In the genomic region with DNA sequence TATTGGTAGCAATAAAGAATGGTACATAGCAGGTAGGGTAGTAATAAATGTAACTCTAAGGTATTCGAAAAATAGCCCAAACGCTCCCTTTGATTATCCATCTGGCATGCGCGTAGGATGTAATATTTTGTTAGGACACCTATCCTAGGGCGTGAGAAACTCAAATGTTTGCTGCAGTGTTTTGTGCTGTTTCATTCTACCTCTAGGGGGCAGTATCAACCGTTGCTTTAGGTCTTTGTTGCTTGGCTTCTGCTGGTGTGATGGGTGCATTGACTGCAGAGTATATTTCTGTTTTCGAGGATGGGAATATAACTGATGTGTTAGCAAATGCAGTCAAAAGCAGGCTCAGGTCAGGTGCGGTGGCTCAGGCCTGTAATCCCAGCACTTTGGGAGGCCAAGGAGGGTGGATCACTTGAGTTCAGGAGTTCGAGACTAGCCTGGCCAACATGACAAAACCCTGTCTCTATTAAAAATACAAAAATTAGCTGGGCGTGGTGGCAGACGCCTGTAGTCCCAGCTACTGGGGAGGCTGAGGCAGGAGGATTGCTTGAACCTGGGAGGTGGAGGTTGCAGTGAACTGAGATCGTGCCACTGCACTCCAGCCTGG, we compare ENCODE assay signal across 8 cellular contexts. TPM values are rescaled to one million over a fixed set of nuclear protein-coding genes. Genes with fewer than 3 reads are reported as not detected.
DNase-seq lines count a peak whose midpoint lies in the region; ATAC-seq, FAIRE-seq and TF ChIP-seq lines count a peak whose summit lies in the region.
"Not testable (repeated sequence)": the region's sequence is repeated elsewhere in the genome, so short reads cannot be mapped to it uniquely, and the experiment has no call there.

No MANE protein-coding gene starts in this region.

- not testable (repeated sequence) for ATAC-seq in RWPE2 (ENCODE audit: low read depth)

- peak; percentile 65 for FAIRE-seq in H54 (lab: Jason Lieb, UNC)

- not testable (repeated sequence) for H3K79me2 ChIP-seq in mesendoderm (ENCODE audit: control insufficient read depth, insufficient read depth, low read length)

- H3K79me1 ChIP-seq in mesendoderm (ENCODE audit: low read length) = not testable (repeated sequence)

- H3K9me3 ChIP-seq in RWPE2 (ENCODE audit: severe bottlenecking); stomach: not testable (repeated sequence)

- H2BK5ac ChIP-seq in mesendoderm (ENCODE audit: low read length) = not testable (repeated sequence)

- H2AK5ac ChIP-seq in mesendoderm (ENCODE audit: low read length) = not testable (repeated sequence)

- H3K9ac ChIP-seq in mesendoderm (ENCODE audit: low read length) = not testable (repeated sequence)

- not testable (repeated sequence) for H3K4me2 ChIP-seq in mesendoderm (ENCODE audit: low read length)

- not testable (repeated sequence) for H4K8ac ChIP-seq in mesendoderm (ENCODE audit: low read depth, low read length)

- in situ Hi-C loops in astrocyte of the cerebellum (cut with HindIII; ENCODE audit: low sequenced_read_pairs) = not testable (repeated sequence)

- H3K27me3 ChIP-seq in RWPE2 (ENCODE audit: insufficient read depth, poor library complexity, severe bottlenecking); mesendoderm (ENCODE audit: insufficient read depth, low read length, poor library complexity); stomach: not testable (repeated sequence)

- intact Hi-C loops in stomach (cut with DNase I; ENCODE audit: low total_unique reads) = not testable (repeated sequence)

- DNase-seq in COLO829 (ENCODE audit: low spot score) = peak; percentile 54
- DNase-seq in H54 (ENCODE audit: insufficient read length, low spot score) = peak; percentile 51
- DNase-seq in NCI-H1694 treated with DMSO at 0.1 percent for 48 hours (lab: John Stamatoyannopoulos, UW) = peak; percentile 69
- DNase-seq in RWPE2 (ENCODE audit: low spot score); stomach: not testable (repeated sequence)
- DNase-seq in astrocyte of the cerebellum (ENCODE audit: low read depth) = peak; percentile 8
- peak; percentile 28 for DNase-seq in germinal center (ENCODE audit: low spot score)
- DNase-seq in mesendoderm = peak; percentile 73

- H3K23ac ChIP-seq in mesendoderm (ENCODE audit: low read length) = not testable (repeated sequence)

- H3K36me3 ChIP-seq in RWPE2 (ENCODE audit: low read depth); mesendoderm (ENCODE audit: control insufficient read depth, insufficient read depth, low read length); stomach: not testable (repeated sequence)

- not testable (repeated sequence) for H3K4ac ChIP-seq in mesendoderm (ENCODE audit: low read depth, low read length)

- no CpG with 5 or more reads among the region's 12 CpGs for WGBS in mesendoderm (ENCODE audit: extremely low coverage, insufficient coverage, low lambda C conversion rate)
- 67 to 80% (median 73%) methylated on average over 12 of the region's 12 CpGs for WGBS in stomach, 5 donors

- not testable (repeated sequence) for H3K27ac ChIP-seq in RWPE2 (ENCODE audit: poor library complexity, severe bottlenecking); mesendoderm (ENCODE audit: low read depth, low read length); stomach

- TF ChIP-seq CTCF in RWPE2 (IDR thresholded peaks at IDR 0.05; ENCODE audit: poor library complexity, severe bottlenecking) (peak; percentile 50), astrocyte of the cerebellum (IDR thresholded peaks at IDR 0.05; ENCODE audit: low read depth, low read length, missing control alignments) (peak; percentile 73), stomach (IDR thresholded peaks at IDR 0.05) (peak in 5 of 7 experiments; percentile 34 to 58 (median 43))

- H3K4me1 ChIP-seq in RWPE2 (ENCODE audit: insufficient read depth, poor library complexity, severe bottlenecking); mesendoderm (ENCODE audit: control insufficient read depth, low read depth, low read length); stomach: not testable (repeated sequence)

- not testable (repeated sequence) for H3K4me3 ChIP-seq in RWPE2 (ENCODE audit: severe bottlenecking); astrocyte of the cerebellum (ENCODE audit: low read depth, low read length); mesendoderm (ENCODE audit: low read length); stomach

- H3K56ac ChIP-seq in mesendoderm (ENCODE audit: low read length) = not testable (repeated sequence)

- not testable (repeated sequence) for H4K5ac ChIP-seq in mesendoderm (ENCODE audit: low read length)

- not testable (repeated sequence) for TF ChIP-seq EP300 in stomach (IDR thresholded peaks at IDR 0.05)

- not testable (repeated sequence) for TF ChIP-seq POLR2A in H54 (IDR thresholded peaks at IDR 0.05; ENCODE audit: low read depth, low read length); stomach (IDR thresholded peaks at IDR 0.05)

- not testable (repeated sequence) for H2BK120ac ChIP-seq in mesendoderm (ENCODE audit: low read depth, low read length)

- H2BK15ac ChIP-seq in mesendoderm (replicated peaks; ENCODE audit: low read depth) = not testable (repeated sequence)

- not testable (repeated sequence) for H3K18ac ChIP-seq in mesendoderm (ENCODE audit: low read length)

RNA-seq across cellular contexts. Expression of gene KATNIP, which starts 55.7 kb away (rescaled TPM):
- polyA plus RNA-seq in mesendoderm (2013, experiment 1 of 2) = 6.7 TPM
- 6.0 TPM for polyA plus RNA-seq in mesendoderm (2013, experiment 2 of 2)
- 10 to 100 TPM; 34.4 to 52.7 (median 34.5) TPM for total RNA-seq in stomach
- polyA plus RNA-seq in stomach = 1 to 10 TPM; 2.6 to 9.6 (median 5.9) TPM

RNA-seq across cellular contexts. Expression of gene GTF3C1, which starts 55.9 kb away (rescaled TPM):
- polyA plus RNA-seq in mesendoderm (2013, experiment 1 of 2) = 50.5 TPM
- 52.2 TPM for polyA plus RNA-seq in mesendoderm (2013, experiment 2 of 2)
- 100 to 1,000 TPM in 1 of 5 donors, 10 to 100 TPM in 4; 44.3 to 227 (median 70.3) TPM for total RNA-seq in stomach
- 10 to 100 TPM; 22.3 to 65.3 (median 34.4) TPM for polyA plus RNA-seq in stomach
